In the genomic region with DNA sequence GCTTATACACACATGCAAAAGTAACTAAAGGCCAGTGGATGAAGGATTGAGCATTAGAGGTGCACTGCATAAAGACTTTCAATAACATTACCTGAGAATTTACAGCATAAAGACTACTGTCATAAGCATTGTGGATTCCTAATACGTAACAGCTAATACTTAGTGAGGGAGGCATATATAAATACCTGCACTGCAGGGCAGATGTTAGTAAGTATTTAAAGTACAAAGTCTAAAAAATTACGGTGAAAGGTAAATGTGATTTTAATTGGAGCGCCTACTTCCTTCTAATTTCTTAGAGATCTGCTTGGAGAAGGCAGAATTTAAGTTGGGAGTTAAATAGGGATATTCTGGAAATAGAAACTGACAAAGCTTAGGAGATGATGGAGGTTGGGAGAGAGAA, we compare ENCODE assay signal across 18 cellular contexts. TPM values are rescaled to one million over a fixed set of nuclear protein-coding genes. Genes with fewer than 3 reads are reported as not detected.
DNase-seq lines count a peak whose midpoint lies in the region; TF ChIP-seq lines count a peak whose summit lies in the region.
"Had no signal": no experiment of that assay in that cellular context is flagged by ENCODE, and none has a peak within 500 bp of the region (broad histone marks: within the 10 kb centered on the region; RNA-seq: fewer than 3 reads in every experiment).

No MANE protein-coding gene starts in this region.

- POLR2A ChIA-PET in CD4-positive, alpha-beta memory T cell (lab: Charles Lee; ENCODE audit: partially characterized antibody): no interaction called here

- H3K36me3 ChIP-seq in CD4-positive, alpha-beta memory T cell (ENCODE audit: insufficient read depth, low read length): peaks cover 15% of the 10 kb centered on the region
- H3K36me3 ChIP-seq in duodenal mucosa (ENCODE audit: control insufficient read depth in 1 of 2, insufficient read depth in 2 of 2, low read length in 2 of 2) (peaks cover 3 to 16% of the 10 kb centered on the region in 2 donors), osteoblast (ENCODE audit: insufficient read depth, low read length) (peaks cover 13% of the 10 kb centered on the region)

- no peaks in the 10 kb centered on the region for H3K27me3 ChIP-seq in CD4-positive, alpha-beta memory T cell (ENCODE audit: insufficient read depth, low read length)
- H3K27me3 ChIP-seq in duodenal mucosa (ENCODE audit: control insufficient read depth in 1 of 2, insufficient read depth in 2 of 2, low read length in 2 of 2) (no peaks in the 10 kb centered on the region), osteoblast (ENCODE audit: insufficient read depth, low read length) (no peaks in the 10 kb centered on the region)
- H3K27me3 ChIP-seq: BE2C had no signal

- no peaks in the 10 kb centered on the region for H3K4me1 ChIP-seq in CD4-positive, alpha-beta memory T cell (ENCODE audit: insufficient read depth, low read length)
- H3K4me1 ChIP-seq in duodenal mucosa (ENCODE audit: control insufficient read depth in 1 of 2, insufficient read depth in 2 of 2, low read length in 2 of 2): peaks cover 0 to 7% of the 10 kb centered on the region in 2 donors
- H3K4me1 ChIP-seq in osteoblast (ENCODE audit: insufficient read depth, low read length): no peaks in the 10 kb centered on the region

- H3K9me3 Mint-ChIP-seq in T-helper 2 cell treated with Interferon-gamma antibody and Interleukin-4, amounts not matched to agents 5 μg/mL and 100 μg/mL, for 36 hours: no peaks in the 10 kb centered on the region
- H3K9me3 Mint-ChIP-seq in CD4-positive, alpha-beta memory T cell: no peaks in the 10 kb centered on the region

- H3K79me2 ChIP-seq in osteoblast (ENCODE audit: insufficient read depth, low read length): no peaks in the 10 kb centered on the region

- DNase-seq in T-helper 2 cell treated with Interferon-gamma antibody and Interleukin-4, amounts not matched to agents 5 μg/mL and 100 μg/mL, for 36 hours (ENCODE audit: low spot score): no peak
- no peak for DNase-seq in T-helper 2 cell
- DNase-seq in CD4-positive, alpha-beta memory T cell: no peak
- DNase-seq in osteoblast (ENCODE audit: insufficient read length, low spot score, missing footprints): peak; percentile 41
- no peak for DNase-seq in NCI-H1694 (lab: John Stamatoyannopoulos, UW)
- no peak for DNase-seq in NCI-H2029 treated with DMSO at 0.1 percent for 48 hours (lab: John Stamatoyannopoulos, UW)
- DNase-seq in T-helper 9 cell: no peak
- DNase-seq: BE2C, DND-41, GM23248, HCEC 1CT, NCI-H187 treated with DMSO at 0.1 percent for 48 hours, NCI-H2171, NCI-H446, NCI-H69 had no signal

- peak overlapping the region in 1 of 2 donors; percentile 35 for H3K9ac ChIP-seq in duodenal mucosa (ENCODE audit: low read depth in 1 of 2, low read length in 2 of 2)
- H3K9ac ChIP-seq: GM23248 had no signal

- H3K4me2 ChIP-seq in osteoblast (ENCODE audit: insufficient read depth, low read length): no peak overlapping the region

- peaks cover 25% of the 10 kb centered on the region for H3K36me3 Mint-ChIP-seq in T-helper 2 cell treated with Interferon-gamma antibody and Interleukin-4, amounts not matched to agents 5 μg/mL and 100 μg/mL, for 36 hours (ENCODE audit: low read depth)
- H3K36me3 Mint-ChIP-seq in CD4-positive, alpha-beta memory T cell: peaks cover 8 to 32% of the 10 kb centered on the region in 2 donors

- no peak overlapping the region for H3K27ac ChIP-seq in CD4-positive, alpha-beta memory T cell (ENCODE audit: low read depth, low read length)
- H3K27ac ChIP-seq in duodenal mucosa (ENCODE audit: low read depth, low read length) (peak overlapping the region; percentile 64), osteoblast (ENCODE audit: low read depth, low read length) (no peak overlapping the region)
- H3K27ac ChIP-seq: 22Rv1, GM23248 had no signal

- H3K9me3 ChIP-seq in CD4-positive, alpha-beta memory T cell (ENCODE audit: control insufficient read depth in 1 of 2, low read length in 2 of 2): no peaks in the 10 kb centered on the region
- no peaks in the 10 kb centered on the region for H3K9me3 ChIP-seq in duodenal mucosa (ENCODE audit: control insufficient read depth in 1 of 2, low read length in 2 of 2)
- no peaks in the 10 kb centered on the region for H3K9me3 ChIP-seq in osteoblast (ENCODE audit: low read depth, low read length)
- H3K9me3 ChIP-seq: BE2C had no signal

- CTCF ChIA-PET in CD4-positive, alpha-beta memory T cell (lab: Charles Lee; ENCODE audit: partially characterized antibody): no interaction called here

- TF ChIP-seq CTCF in osteoblast (IDR thresholded peaks at IDR 0.05; ENCODE audit: extremely low read depth, low read depth, low read length): no peak

- H2AFZ ChIP-seq in osteoblast (ENCODE audit: low read length): no peak overlapping the region
- H2AFZ ChIP-seq: GM23248 had no signal

- H3K4me3 ChIP-seq in CD4-positive, alpha-beta memory T cell (ENCODE audit: low read length in 2 of 2): no peak overlapping the region
- H3K4me3 ChIP-seq in duodenal mucosa (ENCODE audit: low read depth in 1 of 2, low read length in 2 of 2) (no peak overlapping the region), osteoblast (ENCODE audit: insufficient read depth, low read length) (no peak overlapping the region)
- H3K4me3 ChIP-seq: GM23248, K562 had no signal

- no peaks in the 10 kb centered on the region for H3K4me1 Mint-ChIP-seq in T-helper 2 cell treated with Interferon-gamma antibody and Interleukin-4, amounts not matched to agents 5 μg/mL and 100 μg/mL, for 36 hours (ENCODE audit: low read depth)
- H3K4me1 Mint-ChIP-seq in CD4-positive, alpha-beta memory T cell: no peaks in the 10 kb centered on the region

- intact Hi-C loops in CD4-positive, alpha-beta memory T cell (cut with micrococcal nuclease): no loop called here

- H3K27ac Mint-ChIP-seq in T-helper 2 cell treated with Interferon-gamma antibody and Interleukin-4, amounts not matched to agents 5 μg/mL and 100 μg/mL, for 36 hours: peak overlapping the region; percentile 31
- peak overlapping the region in 5 of 7 donors; percentile 26 to 78 (median 60) for H3K27ac Mint-ChIP-seq in CD4-positive, alpha-beta memory T cell

- H4K20me1 ChIP-seq in osteoblast (ENCODE audit: insufficient read depth, low read length): no peaks in the 10 kb centered on the region

- no peaks in the 10 kb centered on the region for H3K27me3 Mint-ChIP-seq in T-helper 2 cell treated with Interferon-gamma antibody and Interleukin-4, amounts not matched to agents 5 μg/mL and 100 μg/mL, for 36 hours (ENCODE audit: low read depth)
- H3K27me3 Mint-ChIP-seq in CD4-positive, alpha-beta memory T cell: no peaks in the 10 kb centered on the region

- H3K4me3 Mint-ChIP-seq in T-helper 2 cell treated with Interferon-gamma antibody and Interleukin-4, amounts not matched to agents 5 μg/mL and 100 μg/mL, for 36 hours: no peak overlapping the region
- H3K4me3 Mint-ChIP-seq in CD4-positive, alpha-beta memory T cell: no peak overlapping the region

RNA-seq across cellular contexts. Expression of a gene that starts 25.4 kb away (rescaled TPM):
- 10 to 100 TPM; 65.3 to 66.7 TPM for total RNA-seq in CD4-positive, alpha-beta memory T cell
- polyA plus RNA-seq in CD4-positive, alpha-beta memory T cell: 10 to 100 TPM; 12.2 to 15.0 TPM
- 116 and 124 TPM in 2 replicates for total RNA-seq in osteoblast

RNA-seq across cellular contexts. Expression of a gene that starts 53.5 kb away (rescaled TPM):
- total RNA-seq in CD4-positive, alpha-beta memory T cell: 10 to 100 TPM; 75.2 to 80.3 TPM
- polyA plus RNA-seq in CD4-positive, alpha-beta memory T cell: 100 to 1,000 TPM in 1 of 2 donors, 10 to 100 TPM in 1; 59.9 to 102 TPM
- 81.3 and 87.6 TPM in 2 replicates for total RNA-seq in osteoblast
